Comparison of ENCODE assay signal across 11 cellular contexts in genomic region chr4:119356041-119356440, GRCh38. TPM values are rescaled to one million over a fixed set of nuclear protein-coding genes. Genes with fewer than 3 reads are reported as not detected.
DNase-seq lines count a peak whose midpoint lies in the region; ATAC-seq, FAIRE-seq and TF ChIP-seq lines count a peak whose summit lies in the region.
"Not testable (repeated sequence)": the region's sequence is repeated elsewhere in the genome, so short reads cannot be mapped to it uniquely, and the experiment has no call there.
"Had no signal": no experiment of that assay in that cellular context is flagged by ENCODE, and none has a peak within 500 bp of the region (broad histone marks: within the 10 kb centered on the region; RNA-seq: fewer than 3 reads in every experiment).

No MANE protein-coding gene starts in this region.

- not testable (repeated sequence) for TF ChIP-seq CTCF in left lung (IDR thresholded peaks at IDR 0.05); gastrocnemius medialis (IDR thresholded peaks at IDR 0.05 in 4 of 5, conservative IDR thresholded peaks at IDR 0.05 in 1 of 5); thoracic aorta (IDR thresholded peaks at IDR 0.05)

- FAIRE-seq in colon (lab: Jason Lieb, UNC), result peak; percentile 38

- peak; percentile 4 for DNase-seq in EH (ENCODE audit: low read depth)
- peak; percentile 63 for DNase-seq in LHCN-M2 (ENCODE audit: low read depth)
- DNase-seq in Right ventricle myocardium superior; left lung; gastrocnemius medialis; thoracic aorta (ENCODE audit: low spot score): not testable (repeated sequence)

- ATAC-seq in SK-N-SH treated with all-trans-retinoic acid at 6 μM for 48 hours (peak; percentile 72), Right ventricle myocardium superior (ENCODE audit: poor library complexity) (peak; percentile 50), left lung (peak; percentile 62), gastrocnemius medialis (peak; percentile 58 to 80), thoracic aorta (ENCODE audit: insufficient number of reproducible peaks, low FRiP score, low read depth) (peak; percentile 60)

- not testable (repeated sequence) for H3K9me3 ChIP-seq in left lung, gastrocnemius medialis, thoracic aorta

- not testable (repeated sequence) for H3K27me3 ChIP-seq in left lung; gastrocnemius medialis; thoracic aorta (replicated peaks; ENCODE audit: insufficient read depth)

- H3K4me1 ChIP-seq in left lung, result not testable (repeated sequence)
- H3K4me1 ChIP-seq in gastrocnemius medialis, result peaks cover 9 to 15% of the 10 kb centered on the region in 2 donors
- peaks cover 11 to 12% of the 10 kb centered on the region in 2 donors for H3K4me1 ChIP-seq in thoracic aorta (ENCODE audit: control insufficient read depth in 1 of 2, low read depth in 2 of 2)

- H3K36me3 ChIP-seq in left lung, gastrocnemius medialis, thoracic aorta: not testable (repeated sequence)

- H3K4me3 ChIP-seq in left lung, gastrocnemius medialis, thoracic aorta: not testable (repeated sequence)

- H3K27ac ChIP-seq in left lung, result not testable (repeated sequence)
- peak overlapping the region in 1 of 4 donors; percentile 35 for H3K27ac ChIP-seq in gastrocnemius medialis
- H3K27ac ChIP-seq in thoracic aorta, result peak overlapping the region; percentile 53 to 79

- not testable (repeated sequence) for TF ChIP-seq POLR2A in gastrocnemius medialis (IDR thresholded peaks at IDR 0.05)

- in situ Hi-C loops in gastrocnemius medialis (cut with MboI; ENCODE audit: low sequenced_read_pairs in 4 of 4), result not testable (repeated sequence)

- intact Hi-C loops in Right ventricle myocardium superior (cut with DNase I); left lung (cut with DNase I); gastrocnemius medialis (cut with DNase I; ENCODE audit: low total_unique reads): not testable (repeated sequence)

RNA-seq across cellular contexts. Expression of gene FABP2, which starts 34.1 kb away (rescaled TPM):
- total RNA-seq in LHCN-M2 (2014; rRNA removed), result not detected in 2 replicates
- not detected for polyA plus RNA-seq in LHCN-M2 (2012)
- total RNA-seq in Right ventricle myocardium superior, result not detected
- not detected for total RNA-seq in left lung
- under 1 TPM in 1 of 4 donors, not detected in 3; 0.15 TPM for total RNA-seq in gastrocnemius medialis
- total RNA-seq in thoracic aorta, result not detected
- total RNA-seq: Caco-2; CD8-positive, alpha-beta memory T cell; GM23248 had no signal
- polyA plus RNA-seq: CD8-positive, alpha-beta memory T cell; GM23248 had no signal
